Comparison of ENCODE assay signal across 9 cellular contexts in genomic region chr1:210754931-210755670, GRCh38.
A peak's percentile ranks its signal among the peaks of the same experiment; 100 is the strongest.
DNase-seq lines count a peak whose midpoint lies in the region; ATAC-seq and TF ChIP-seq lines count a peak whose summit lies in the region.
"Had no signal": no experiment of that assay in that cellular context is flagged by ENCODE, and none has a peak within 500 bp of the region (broad histone marks: within the 10 kb centered on the region; RNA-seq: fewer than 3 reads in every experiment).

No MANE protein-coding gene starts in this region.

- H3K36me3 ChIP-seq in prostate gland (no peaks in the 10 kb centered on the region), colonic mucosa (no peaks in the 10 kb centered on the region)

- DNase-seq in LNCaP clone FGC (ENCODE audit: low read depth), result peak; percentile 18
- peak; percentile 33 for DNase-seq in NCI-H446 treated with DMSO at 0.1 percent for 48 hours (lab: John Stamatoyannopoulos, UW)
- DNase-seq in T47D (ENCODE audit: low read depth in 1 of 2, low spot score in 1 of 2), result peak; percentile 27 to 88
- peak; percentile 52 for DNase-seq in prostate gland (ENCODE audit: low spot score)
- DNase-seq in colonic mucosa, result no peak
- DNase-seq: MM.1S had no signal

- no peaks in the 10 kb centered on the region for H3K4me1 ChIP-seq in prostate gland (replicated peaks)
- no peaks in the 10 kb centered on the region for H3K4me1 ChIP-seq in colonic mucosa

- H3K9me3 ChIP-seq in prostate gland, result no peaks in the 10 kb centered on the region
- no peaks in the 10 kb centered on the region for H3K9me3 ChIP-seq in colonic mucosa

- H3K27me3 ChIP-seq in prostate gland (replicated peaks; ENCODE audit: insufficient read depth) (no peaks in the 10 kb centered on the region), colonic mucosa (no peaks in the 10 kb centered on the region)

- H3K9ac ChIP-seq in colonic mucosa (ENCODE audit: low read depth in 2 of 2, low read length in 2 of 2), result no peak overlapping the region

- TF ChIP-seq CTCF in LNCaP clone FGC (IDR thresholded peaks at IDR 0.05; ENCODE audit: control insufficient read depth, extremely low read depth, insufficient read depth) (no peak), prostate gland (IDR thresholded peaks at IDR 0.05) (no peak), colonic mucosa (IDR thresholded peaks at IDR 0.05) (no peak)

- in situ Hi-C loops in T47D (cut with HindIII; ENCODE audit: low pct_unique_long_range_greater_than_20kb, low sequenced_read_pairs), result no loop called here

- no peak overlapping the region for H3K4me3 ChIP-seq in LNCaP clone FGC (ENCODE audit: low read depth, low read length)
- H3K4me3 ChIP-seq in prostate gland, result no peak overlapping the region
- no peak overlapping the region for H3K4me3 ChIP-seq in colonic mucosa

- ATAC-seq in GM19351 (IDR thresholded peaks at IDR 0.05; ENCODE audit: unreplicated experiment) (no peak), HG02642 (IDR thresholded peaks at IDR 0.05; ENCODE audit: poor library complexity, unreplicated experiment) (no peak), HG03378 (IDR thresholded peaks at IDR 0.05; ENCODE audit: unreplicated experiment) (no peak)

- 39% methylated on average over 8 of the region's 8 CpGs for WGBS in prostate gland

- intact Hi-C loops in prostate gland (cut with DNase I), result no loop called here
- intact Hi-C loops in colonic mucosa (cut with DNase I), result no loop called here

- H3K27ac ChIP-seq in prostate gland (no peak overlapping the region), colonic mucosa (no peak overlapping the region)

- no peak for TF ChIP-seq POLR2A in prostate gland (IDR thresholded peaks at IDR 0.05)
